In the genomic region with DNA sequence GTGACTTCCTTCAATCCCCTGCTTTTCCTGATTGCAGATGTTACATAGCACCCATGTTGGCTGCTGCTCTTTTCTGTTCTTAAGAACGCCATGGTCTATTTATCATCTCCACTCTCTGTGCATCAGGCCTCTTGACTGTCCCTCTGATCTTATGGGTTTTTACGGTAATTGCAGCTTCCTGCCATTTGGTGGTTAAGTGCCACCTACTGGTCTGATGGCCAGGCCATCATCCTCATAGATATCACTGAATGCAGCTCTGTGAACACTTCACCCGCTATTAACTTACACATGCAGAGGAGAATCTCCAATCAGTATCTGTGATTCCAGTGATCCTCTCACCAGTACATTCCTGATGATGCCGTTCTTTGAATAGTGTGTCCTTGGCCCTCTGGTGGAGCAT, we compare ENCODE assay signal across 13 cellular contexts.
DNase-seq lines count a peak whose midpoint lies in the region; ATAC-seq and TF ChIP-seq lines count a peak whose summit lies in the region.
"Had no signal": no experiment of that assay in that cellular context is flagged by ENCODE, and none has a peak within 500 bp of the region (broad histone marks: within the 10 kb centered on the region; RNA-seq: fewer than 3 reads in every experiment).

No MANE protein-coding gene starts in this region.

- no peak for TF ChIP-seq CTCF in omental fat pad (IDR thresholded peaks at IDR 0.05)
- TF ChIP-seq CTCF in gastrocnemius medialis (IDR thresholded peaks at IDR 0.05 in 4 of 5, conservative IDR thresholded peaks at IDR 0.05 in 1 of 5) = no peak

- H3K27me3 ChIP-seq in gastrocnemius medialis = no peaks in the 10 kb centered on the region
- H3K27me3 ChIP-seq: BLaER1 treated with 17β-estradiol and CSF1 and Interleukin-3, amounts not matched to agents 10 nM and 100 nM had no signal

- ATAC-seq in omental fat pad (ENCODE audit: low FRiP score) = no peak
- no peak for ATAC-seq in gastrocnemius medialis

- intact Hi-C loops in gastrocnemius medialis (cut with DNase I; ENCODE audit: low total_unique reads) = no loop called here

- H3K4me3 ChIP-seq in gastrocnemius medialis = no peak overlapping the region
- H3K4me3 ChIP-seq: BLaER1 treated with 17β-estradiol and CSF1 and Interleukin-3, amounts not matched to agents 10 nM and 100 nM had no signal

- no peaks in the 10 kb centered on the region for H3K4me1 ChIP-seq in gastrocnemius medialis
- H3K4me1 ChIP-seq: BLaER1 treated with 17β-estradiol and CSF1 and Interleukin-3, amounts not matched to agents 10 nM and 100 nM had no signal

- no peak for TF ChIP-seq POLR2A in gastrocnemius medialis (IDR thresholded peaks at IDR 0.05)

- in situ Hi-C loops in SK-MEL-5 (cut with HindIII; ENCODE audit: low pct_unique_long_range_greater_than_20kb, low sequenced_read_pairs) (no loop called here), gastrocnemius medialis (cut with MboI; ENCODE audit: low sequenced_read_pairs in 4 of 4) (no loop called here)

- no peaks in the 10 kb centered on the region for H3K36me3 ChIP-seq in gastrocnemius medialis
- H3K36me3 ChIP-seq: BLaER1 treated with 17β-estradiol and CSF1 and Interleukin-3, amounts not matched to agents 10 nM and 100 nM had no signal

- DNase-seq in ELF-1 (ENCODE audit: low read depth, low spot score) (peak; percentile 18), HT-29 (ENCODE audit: low spot score) (peak; percentile 47), SK-MEL-5 (ENCODE audit: low read depth, low spot score) (peak; percentile 53), islet precursor cell (peak; percentile 65), omental fat pad (ENCODE audit: low spot score) (no peak), gastrocnemius medialis (no peak), EL (no peak), NCI-H2171 (lab: John Stamatoyannopoulos, UW) (no peak)
- DNase-seq: activated CD4-positive, alpha-beta T cell treated with anti-CD3 and anti-CD28 coated beads, Interleukin-2, amount 10 ng/mL, durations not matched to agents 7 days and 5 days; midbrain; NCI-H510A treated with DMSO at 0.1 percent for 48 hours; stimulated activated CD4-positive, alpha-beta T cell treated with anti-CD3 and anti-CD28 coated beads, Interleukin-2, amount 100 ng/mL, for 48 hours had no signal

- H3K27ac ChIP-seq in gastrocnemius medialis = no peak overlapping the region
- H3K27ac ChIP-seq: BLaER1 treated with 17β-estradiol and CSF1 and Interleukin-3, amounts not matched to agents 10 nM and 100 nM had no signal

- H3K9me3 ChIP-seq in gastrocnemius medialis = no peaks in the 10 kb centered on the region

Comparison
In these comparisons a context has a peak if more than half of its experiments do, and no peak if none do; other contexts are left out.
1. DNase-seq: peak in ELF-1 (single experiment), HT-29 (single experiment), SK-MEL-5 (single experiment) and islet precursor cell (single experiment); none in omental fat pad (single experiment), gastrocnemius medialis (0 of 2), EL (single experiment) and NCI-H2171 (single experiment).